8 cellular contexts compared by ENCODE assay signal in genomic region chr16:8798174-8798527, GRCh38. TPM values are rescaled to one million over a fixed set of nuclear protein-coding genes. Genes with fewer than 3 reads are reported as not detected.
DNase-seq lines count a peak whose midpoint lies in the region; ATAC-seq and TF ChIP-seq lines count a peak whose summit lies in the region.

No MANE protein-coding gene starts in this region.

- H3K9ac ChIP-seq in skeletal muscle satellite cell (ENCODE audit: low read depth, low read length) = peak overlapping the region; percentile 96

- H3K4me3 ChIP-seq in CD8-positive, alpha-beta memory T cell (ENCODE audit: low read length) = peak overlapping the region; percentile 90
- peak overlapping the region; percentile 85 for H3K4me3 ChIP-seq in skeletal muscle satellite cell (ENCODE audit: low read length)

- ATAC-seq in left ventricle myocardium superior = peak; percentile 1

- peaks cover 12% of the 10 kb centered on the region for H3K36me3 ChIP-seq in CD8-positive, alpha-beta memory T cell (ENCODE audit: insufficient read depth, low read length)
- peaks cover 20% of the 10 kb centered on the region for H3K36me3 ChIP-seq in skeletal muscle satellite cell (ENCODE audit: insufficient read depth, low read length)

- no peaks in the 10 kb centered on the region for H3K9me3 Mint-ChIP-seq in CD8-positive, alpha-beta memory T cell

- H3K36me3 Mint-ChIP-seq in CD8-positive, alpha-beta memory T cell = peaks cover 0 to 40% (median 5%) of the 10 kb centered on the region in 3 donors

- intact Hi-C loops in left ventricle myocardium superior (cut with micrococcal nuclease) = no loop called here

- POLR2A ChIA-PET in CD8-positive, alpha-beta memory T cell (lab: Charles Lee) = interaction anchor here (2.6 kb wide), 1 partner anchor 70 kb away, joined by 17 read pairs; the partner anchor contains the start of gene CARHSP1

- H3K27ac ChIP-seq in CD8-positive, alpha-beta memory T cell (ENCODE audit: low read depth, low read length) = peak overlapping the region; percentile 87
- H3K27ac ChIP-seq in VCaP = peak overlapping the region; percentile 63; the same call in 1 of the 2 replicates

- peak in 1 of 5 donors; percentile 14 for DNase-seq in CD8-positive, alpha-beta memory T cell
- DNase-seq in HCEC 1CT (peak; percentile 31), left ventricle myocardium superior (no peak), NCI-H1436 treated with DMSO at 0.1 percent for 48 hours (lab: John Stamatoyannopoulos, UW) (no peak), HuH-7 (ENCODE audit: low spot score) (no peak), SHP77 treated with DMSO at 0.1 percent for 48 hours (lab: John Stamatoyannopoulos, UW) (no peak)

- H3K4me2 ChIP-seq in skeletal muscle satellite cell (ENCODE audit: low read length) = peak overlapping the region; percentile 91

- no peak for TF ChIP-seq CTCF in VCaP (conservative IDR thresholded peaks at IDR 0.05)

- no peaks in the 10 kb centered on the region for H3K27me3 Mint-ChIP-seq in CD8-positive, alpha-beta memory T cell

- peaks cover 33 to 68% (median 55%) of the 10 kb centered on the region in 3 donors for H3K4me1 Mint-ChIP-seq in CD8-positive, alpha-beta memory T cell

- CTCF ChIA-PET in CD8-positive, alpha-beta memory T cell (lab: Charles Lee) = interaction anchor here (1.9 kb wide), 1 partner anchor 82 kb away, joined by 8 read pairs; no protein-coding TSS in a partner anchor

- H3K9me3 ChIP-seq in CD8-positive, alpha-beta memory T cell (ENCODE audit: low read length) = no peaks in the 10 kb centered on the region
- H3K9me3 ChIP-seq in skeletal muscle satellite cell (replicated peaks; ENCODE audit: low read length) = no peaks in the 10 kb centered on the region

- H3K27ac Mint-ChIP-seq in CD8-positive, alpha-beta memory T cell = peak overlapping the region; percentile 79 to 96 (median 94)

- H3K4me3 Mint-ChIP-seq in CD8-positive, alpha-beta memory T cell = peak overlapping the region; percentile 94 to 99 (median 96)

- H3K4me1 ChIP-seq in CD8-positive, alpha-beta memory T cell (ENCODE audit: insufficient read depth, low read length) = peaks cover 34% of the 10 kb centered on the region
- peaks cover 28% of the 10 kb centered on the region for H3K4me1 ChIP-seq in skeletal muscle satellite cell (ENCODE audit: control insufficient read depth, insufficient read depth, low read length)

- H3K27me3 ChIP-seq in CD8-positive, alpha-beta memory T cell (ENCODE audit: insufficient read depth, low read length, poor library complexity, severe bottlenecking) = no peaks in the 10 kb centered on the region
- no peaks in the 10 kb centered on the region for H3K27me3 ChIP-seq in skeletal muscle satellite cell (ENCODE audit: control insufficient read depth, insufficient read depth, low read length)

RNA-seq across cellular contexts. Expression of gene PMM2, which starts 0.5 kb away (rescaled TPM):
- 10 to 100 TPM; 58.9 to 63.3 TPM for total RNA-seq in CD8-positive, alpha-beta memory T cell
- 31.2 TPM for polyA plus RNA-seq in CD8-positive, alpha-beta memory T cell
- 15.3 TPM for total RNA-seq in left ventricle myocardium superior
- total RNA-seq in skeletal muscle satellite cell (2012; rRNA removed) = 43.1 and 43.5 TPM in 2 replicates

RNA-seq across cellular contexts. Expression of gene TMEM186, which starts 0.7 kb away (rescaled TPM):
- 10 to 100 TPM; 15.6 to 16.4 TPM for total RNA-seq in CD8-positive, alpha-beta memory T cell
- polyA plus RNA-seq in CD8-positive, alpha-beta memory T cell = 11.8 TPM
- total RNA-seq in left ventricle myocardium superior = 13.0 TPM
- 4.6 TPM in 2 replicates for total RNA-seq in skeletal muscle satellite cell (2012; rRNA removed)
